ENCODE assay signal across 22 cellular contexts in the genomic region with DNA sequence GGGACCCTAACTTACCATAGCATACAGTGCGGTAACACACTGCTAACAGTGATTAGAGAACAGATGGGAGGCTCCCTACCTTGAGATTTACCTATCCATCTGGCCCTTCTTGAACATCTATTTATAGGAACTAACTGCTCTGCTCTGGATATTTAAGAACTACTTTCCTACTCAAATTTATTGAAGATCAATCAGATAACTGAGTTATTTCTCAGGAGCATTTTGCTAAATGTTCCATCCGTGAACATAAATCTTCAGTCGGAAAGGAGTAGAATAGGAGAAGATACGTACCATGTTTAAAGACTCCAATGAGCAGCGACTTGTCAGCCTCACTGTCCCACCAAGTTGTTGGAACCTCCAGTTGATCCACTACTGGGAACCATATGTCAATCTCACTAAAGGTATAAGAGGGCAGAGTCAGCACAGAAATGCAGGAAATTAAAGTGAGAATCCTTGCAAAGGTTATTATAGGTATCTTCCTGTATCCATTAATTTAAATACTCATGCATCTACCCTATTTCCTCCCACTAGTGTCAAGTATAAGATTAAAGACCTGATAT. TPM values are rescaled to one million over a fixed set of nuclear protein-coding genes. Genes with fewer than 3 reads are reported as not detected.
DNase-seq lines count a peak whose midpoint lies in the region; ATAC-seq lines count a peak whose summit lies in the region.
"Had no signal": no experiment of that assay in that cellular context is flagged by ENCODE, and none has a peak within 500 bp of the region (broad histone marks: within the 10 kb centered on the region; RNA-seq: fewer than 3 reads in every experiment).

No MANE protein-coding gene starts in this region.

- peaks cover 95% of the 10 kb centered on the region for H3K36me3 Mint-ChIP-seq in activated T-helper 17 cell treated with anti-CD3 and anti-CD28 coated beads, Interleukin-2, amount 50 U/mL, for 72 hours (ENCODE audit: low read depth)

- no peak for ATAC-seq in activated T-helper 17 cell treated with anti-CD3 and anti-CD28 coated beads, Interleukin-2, amount 50 U/mL, for 72 hours (replicated peaks)
- ATAC-seq in GM21576 (IDR thresholded peaks at IDR 0.05; ENCODE audit: unreplicated experiment): no peak
- ATAC-seq: A549 had no signal

- in situ Hi-C loops in G401 (cut with HindIII; ENCODE audit: low sequenced_read_pairs): no loop called here

- no peaks in the 10 kb centered on the region for H3K27me3 Mint-ChIP-seq in activated T-helper 17 cell treated with anti-CD3 and anti-CD28 coated beads, Interleukin-2, amount 50 U/mL, for 72 hours
- H3K27me3 Mint-ChIP-seq: CD4-positive, alpha-beta T cell; CD8-positive, alpha-beta memory T cell had no signal

- H3K27ac Mint-ChIP-seq in activated T-helper 17 cell treated with anti-CD3 and anti-CD28 coated beads, Interleukin-2, amount 50 U/mL, for 72 hours: peak overlapping the region; percentile 12
- H3K27ac Mint-ChIP-seq: CD4-positive, alpha-beta T cell had no signal

- H3K4me1 Mint-ChIP-seq in activated T-helper 17 cell treated with anti-CD3 and anti-CD28 coated beads, Interleukin-2, amount 50 U/mL, for 72 hours: no peaks in the 10 kb centered on the region
- H3K4me1 Mint-ChIP-seq: CD14-positive monocyte; CD8-positive, alpha-beta memory T cell had no signal

- H3K4me3 Mint-ChIP-seq in activated T-helper 17 cell treated with anti-CD3 and anti-CD28 coated beads, Interleukin-2, amount 50 U/mL, for 72 hours: no peak overlapping the region
- H3K4me3 Mint-ChIP-seq: CD14-positive monocyte; CD4-positive, alpha-beta T cell; CD8-positive, alpha-beta memory T cell had no signal

- DNase-seq in G401 (ENCODE audit: low spot score) (peak; percentile 91), NCI-H2171 (lab: John Stamatoyannopoulos, UW) (peak; percentile 66), cerebellum (ENCODE audit: low spot score) (peak; percentile 77), NCI-H2196 treated with DMSO at 0.1 percent for 48 hours (lab: John Stamatoyannopoulos, UW; ENCODE audit: unreplicated experiment) (no peak)
- DNase-seq in activated CD4-positive, alpha-beta T cell treated with anti-CD3 and anti-CD28 coated beads, Interleukin-2, amount 50 U/mL, for 4 hours: no peak
- DNase-seq: 8988T; ACHN; AML-193; BE2C; CD4-positive, alpha-beta T cell; CD8-positive, alpha-beta memory T cell; DMS 273 treated with DMSO at 0.1 percent for 48 hours; DMS79; EL; GF-D8; GM23248; H7; HCEC 1CT had no signal

- no peaks in the 10 kb centered on the region for H3K9me3 Mint-ChIP-seq in activated T-helper 17 cell treated with anti-CD3 and anti-CD28 coated beads, Interleukin-2, amount 50 U/mL, for 72 hours
- H3K9me3 Mint-ChIP-seq: CD14-positive monocyte; CD4-positive, alpha-beta T cell; CD8-positive, alpha-beta memory T cell had no signal

RNA-seq across cellular contexts. Expression of a gene that starts 15.6 kb away (rescaled TPM):
- total RNA-seq in G401 (2014; rRNA removed; shearing (Covaris generic)): 70.3 and 87.7 TPM in 2 replicates
- total RNA-seq in activated T-helper 17 cell treated with anti-CD3 and anti-CD28 coated beads, Interleukin-2, amount 50 U/mL, for 72 hours: 100 to 1,000 TPM; 120 to 176 TPM
- total RNA-seq in cerebellum: 71.2 TPM

RNA-seq across cellular contexts. Expression of a gene that starts 56.5 kb away (rescaled TPM):
- total RNA-seq in G401 (2014; rRNA removed; shearing (Covaris generic)): 54.4 and 65.0 TPM in 2 replicates
- total RNA-seq in activated T-helper 17 cell treated with anti-CD3 and anti-CD28 coated beads, Interleukin-2, amount 50 U/mL, for 72 hours: 100 to 1,000 TPM; 105 to 124 TPM
- 81.8 TPM for total RNA-seq in cerebellum

Comparison
In these comparisons a context has a peak if more than half of its experiments do, and no peak if none do; other contexts are left out.
1. DNase-seq: peak in G401 (single experiment), NCI-H2171 (single experiment) and cerebellum (single experiment); none in activated CD4-positive, alpha-beta T cell treated with anti-CD3 and anti-CD28 coated beads, Interleukin-2, amount 50 U/mL, for 4 hours (0 of 2) and NCI-H2196 treated with DMSO at 0.1 percent for 48 hours (single experiment).